9 cellular contexts compared by ENCODE assay signal in the genomic region with DNA sequence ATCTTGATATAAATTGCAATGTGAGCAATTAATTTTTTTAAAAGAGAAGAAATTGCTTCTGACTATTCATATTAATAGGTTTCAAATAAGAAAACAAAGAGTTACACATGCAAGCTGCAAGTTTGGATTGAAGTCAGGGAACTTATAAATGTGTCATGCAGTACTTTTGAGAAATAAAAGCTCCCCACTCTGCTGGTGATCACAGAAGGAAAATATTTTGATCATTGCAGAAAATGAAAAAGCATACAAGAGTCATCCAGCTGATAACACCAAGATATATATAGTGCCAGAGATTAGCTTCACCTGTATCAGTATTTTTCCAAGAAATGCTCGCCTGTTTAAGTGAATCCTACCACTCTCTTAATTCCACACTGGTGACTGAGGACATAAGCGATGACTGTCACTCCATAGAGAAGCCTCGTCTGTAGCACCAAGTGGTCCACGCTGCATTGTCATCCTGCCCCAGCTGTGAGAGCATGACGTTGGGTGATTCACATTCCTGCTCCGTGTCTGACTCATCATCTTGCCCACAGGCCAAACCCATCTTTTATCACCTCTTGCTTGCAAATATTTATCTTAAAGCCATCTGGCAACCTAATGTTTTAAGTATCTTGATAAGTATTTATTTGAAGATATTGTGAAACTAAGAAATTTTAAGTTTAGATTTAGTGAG.
DNase-seq lines count a peak whose midpoint lies in the region; ATAC-seq lines count a peak whose summit lies in the region.
"Had no signal": no experiment of that assay in that cellular context is flagged by ENCODE, and none has a peak within 500 bp of the region (broad histone marks: within the 10 kb centered on the region; RNA-seq: fewer than 3 reads in every experiment).

No MANE protein-coding gene starts in this region.

- no peaks in the 10 kb centered on the region for H3K27me3 Mint-ChIP-seq in T-helper 2 cell treated with Interferon-gamma antibody and Interleukin-4, amounts not matched to agents 5 μg/mL and 100 μg/mL, for 36 hours (ENCODE audit: low read depth)
- no peaks in the 10 kb centered on the region for H3K27me3 Mint-ChIP-seq in activated CD8-positive, alpha-beta memory T cell treated with anti-CD3 and anti-CD28 coated beads, Interleukin-2, amount 10 ng/mL, durations not matched to agents 7 days and 5 days
- H3K27me3 Mint-ChIP-seq in activated CD4-positive, alpha-beta T cell treated with anti-CD3 and anti-CD28 coated beads, Interleukin-2, amount 10 ng/mL, durations not matched to agents 24 days and 14 days: no peaks in the 10 kb centered on the region

- no peaks in the 10 kb centered on the region for H3K4me1 Mint-ChIP-seq in T-helper 2 cell treated with Interferon-gamma antibody and Interleukin-4, amounts not matched to agents 5 μg/mL and 100 μg/mL, for 36 hours (ENCODE audit: low read depth)
- H3K4me1 Mint-ChIP-seq in activated CD8-positive, alpha-beta memory T cell treated with anti-CD3 and anti-CD28 coated beads, Interleukin-2, amount 10 ng/mL, durations not matched to agents 7 days and 5 days: no peaks in the 10 kb centered on the region
- H3K4me1 Mint-ChIP-seq in activated CD4-positive, alpha-beta T cell treated with anti-CD3 and anti-CD28 coated beads, Interleukin-2, amount 10 ng/mL, durations not matched to agents 24 days and 14 days: no peaks in the 10 kb centered on the region

- ATAC-seq in activated CD8-positive, alpha-beta memory T cell treated with anti-CD3 and anti-CD28 coated beads, Interleukin-2, amount 10 ng/mL, durations not matched to agents 7 days and 5 days: no peak
- ATAC-seq in HG03108 (IDR thresholded peaks at IDR 0.05; ENCODE audit: unreplicated experiment): no peak
- ATAC-seq: activated CD8-positive, alpha-beta T cell treated with anti-CD3 and anti-CD28 coated beads, Interleukin-2, amount 10 ng/mL, durations not matched to agents 7 days and 5 days had no signal

- no peak overlapping the region for H3K27ac Mint-ChIP-seq in T-helper 2 cell treated with Interferon-gamma antibody and Interleukin-4, amounts not matched to agents 5 μg/mL and 100 μg/mL, for 36 hours
- no peak overlapping the region for H3K27ac Mint-ChIP-seq in activated CD8-positive, alpha-beta memory T cell treated with anti-CD3 and anti-CD28 coated beads, Interleukin-2, amount 10 ng/mL, durations not matched to agents 7 days and 5 days
- no peak overlapping the region for H3K27ac Mint-ChIP-seq in activated CD4-positive, alpha-beta T cell treated with anti-CD3 and anti-CD28 coated beads, Interleukin-2, amount 10 ng/mL, durations not matched to agents 24 days and 14 days
- H3K27ac Mint-ChIP-seq: activated CD8-positive, alpha-beta T cell treated with anti-CD3 and anti-CD28 coated beads, Interleukin-2, amount 10 ng/mL, durations not matched to agents 7 days and 5 days had no signal

- no peaks in the 10 kb centered on the region for H3K36me3 Mint-ChIP-seq in T-helper 2 cell treated with Interferon-gamma antibody and Interleukin-4, amounts not matched to agents 5 μg/mL and 100 μg/mL, for 36 hours (ENCODE audit: low read depth)
- no peaks in the 10 kb centered on the region for H3K36me3 Mint-ChIP-seq in activated CD8-positive, alpha-beta memory T cell treated with anti-CD3 and anti-CD28 coated beads, Interleukin-2, amount 10 ng/mL, durations not matched to agents 7 days and 5 days
- H3K36me3 Mint-ChIP-seq in activated CD4-positive, alpha-beta T cell treated with anti-CD3 and anti-CD28 coated beads, Interleukin-2, amount 10 ng/mL, durations not matched to agents 24 days and 14 days (ENCODE audit: low read depth): no peaks in the 10 kb centered on the region

- H3K9me3 Mint-ChIP-seq in T-helper 2 cell treated with Interferon-gamma antibody and Interleukin-4, amounts not matched to agents 5 μg/mL and 100 μg/mL, for 36 hours: peaks cover 3% of the 10 kb centered on the region
- H3K9me3 Mint-ChIP-seq in activated CD8-positive, alpha-beta memory T cell treated with anti-CD3 and anti-CD28 coated beads, Interleukin-2, amount 10 ng/mL, durations not matched to agents 7 days and 5 days (ENCODE audit: low read depth): peaks cover 2% of the 10 kb centered on the region
- H3K9me3 Mint-ChIP-seq in activated CD4-positive, alpha-beta T cell treated with anti-CD3 and anti-CD28 coated beads, Interleukin-2, amount 10 ng/mL, durations not matched to agents 24 days and 14 days: no peaks in the 10 kb centered on the region

- CTCF ChIA-PET in activated CD8-positive, alpha-beta memory T cell treated with anti-CD3 and anti-CD28 coated beads, Interleukin-2, amount 10 ng/mL, durations not matched to agents 7 days and 5 days (lab: Charles Lee): no interaction called here

- intact Hi-C loops in activated CD4-positive, alpha-beta T cell treated with anti-CD3 and anti-CD28 coated beads, Interleukin-2, amount 10 ng/mL, durations not matched to agents 24 days and 14 days (cut with micrococcal nuclease): no loop called here

- peak; percentile 81 for DNase-seq in COLO668 (lab: John Stamatoyannopoulos, UW; ENCODE audit: unreplicated experiment)
- peak; percentile 46 for DNase-seq in M059J (ENCODE audit: low read depth)
- peak; percentile 6 for DNase-seq in UCSD-AML1 (lab: John Stamatoyannopoulos, UW; ENCODE audit: unreplicated experiment)
- DNase-seq in iris pigment epithelial cell (ENCODE audit: low read depth): peak; percentile 81
- DNase-seq in T-helper 2 cell treated with Interferon-gamma antibody and Interleukin-4, amounts not matched to agents 5 μg/mL and 100 μg/mL, for 36 hours (ENCODE audit: low spot score): no peak
- DNase-seq in activated CD8-positive, alpha-beta memory T cell treated with anti-CD3 and anti-CD28 coated beads, Interleukin-2, amount 10 ng/mL, durations not matched to agents 7 days and 5 days: no peak
- no peak for DNase-seq in activated CD4-positive, alpha-beta T cell treated with anti-CD3 and anti-CD28 coated beads, Interleukin-2, amount 10 ng/mL, durations not matched to agents 24 days and 14 days
- DNase-seq: activated CD8-positive, alpha-beta T cell treated with anti-CD3 and anti-CD28 coated beads, Interleukin-2, amount 10 ng/mL, durations not matched to agents 7 days and 5 days had no signal

- no peak overlapping the region for H3K4me3 Mint-ChIP-seq in T-helper 2 cell treated with Interferon-gamma antibody and Interleukin-4, amounts not matched to agents 5 μg/mL and 100 μg/mL, for 36 hours
- no peak overlapping the region for H3K4me3 Mint-ChIP-seq in activated CD8-positive, alpha-beta memory T cell treated with anti-CD3 and anti-CD28 coated beads, Interleukin-2, amount 10 ng/mL, durations not matched to agents 7 days and 5 days
- H3K4me3 Mint-ChIP-seq in activated CD4-positive, alpha-beta T cell treated with anti-CD3 and anti-CD28 coated beads, Interleukin-2, amount 10 ng/mL, durations not matched to agents 24 days and 14 days: no peak overlapping the region
- H3K4me3 Mint-ChIP-seq: activated CD8-positive, alpha-beta T cell treated with anti-CD3 and anti-CD28 coated beads, Interleukin-2, amount 10 ng/mL, durations not matched to agents 7 days and 5 days had no signal

Comparison
In these comparisons a context has a peak if more than half of its experiments do, and no peak if none do; other contexts are left out.
1. DNase-seq: peak in COLO668 (single experiment), M059J (single experiment), UCSD-AML1 (single experiment) and iris pigment epithelial cell (single experiment); none in T-helper 2 cell treated with Interferon-gamma antibody and Interleukin-4, amounts not matched to agents 5 μg/mL and 100 μg/mL, for 36 hours (single experiment), activated CD8-positive, alpha-beta memory T cell treated with anti-CD3 and anti-CD28 coated beads, Interleukin-2, amount 10 ng/mL, durations not matched to agents 7 days and 5 days (single experiment) and activated CD4-positive, alpha-beta T cell treated with anti-CD3 and anti-CD28 coated beads, Interleukin-2, amount 10 ng/mL, durations not matched to agents 24 days and 14 days (single experiment).